ENCODE assay signal across 9 cellular contexts in genomic region chr11:79436911-79437273, GRCh38.
A peak's percentile ranks its signal among the peaks of the same experiment; 100 is the strongest.
DNase-seq lines count a peak whose midpoint lies in the region; ATAC-seq, FAIRE-seq and TF ChIP-seq lines count a peak whose summit lies in the region.
"Had no signal": no experiment of that assay in that cellular context is flagged by ENCODE, and none has a peak within 500 bp of the region (broad histone marks: within the 10 kb centered on the region; RNA-seq: fewer than 3 reads in every experiment).

No MANE protein-coding gene starts in this region.

- no peaks in the 10 kb centered on the region for H3K36me3 Mint-ChIP-seq in stimulated activated naive B cell treated with anti-CD40 and anti-IgM and Interleukin-4, amounts not matched to agents 10 μg/mL and 1 μg/mL and 100 μg/mL, for 72 hours

- no peak for TF ChIP-seq CTCF in astrocyte of the cerebellum (IDR thresholded peaks at IDR 0.05; ENCODE audit: low read depth, low read length, missing control alignments)

- in situ Hi-C loops in astrocyte of the cerebellum (cut with HindIII; ENCODE audit: low sequenced_read_pairs) = no loop called here

- peak overlapping the region; percentile 43 to 81 for H3K4me3 Mint-ChIP-seq in stimulated activated naive B cell treated with anti-CD40 and anti-IgM and Interleukin-4, amounts not matched to agents 10 μg/mL and 1 μg/mL and 100 μg/mL, for 72 hours

- peaks cover 25 to 32% of the 10 kb centered on the region in 2 donors for H3K4me1 Mint-ChIP-seq in stimulated activated naive B cell treated with anti-CD40 and anti-IgM and Interleukin-4, amounts not matched to agents 10 μg/mL and 1 μg/mL and 100 μg/mL, for 72 hours

- H3K4me3 ChIP-seq in astrocyte of the cerebellum (ENCODE audit: low read depth, low read length) (peak overlapping the region; percentile 83), iPS-18c (ENCODE audit: insufficient read depth, low read depth, low read length) (peak overlapping the region; percentile 77)

- ATAC-seq in stimulated activated naive B cell treated with anti-CD40 and anti-IgM and Interleukin-4, amounts not matched to agents 10 μg/mL and 1 μg/mL and 100 μg/mL, for 72 hours (replicated peaks) = no peak

- DNase-seq in HTR-8/SVneo (ENCODE audit: insufficient read length, low spot score) (no peak), astrocyte of the cerebellum (ENCODE audit: low read depth) (no peak), HUDEP-2 (lab: John Stamatoyannopoulos, UW; ENCODE audit: unreplicated experiment in 76 of 76) (no peak), dedifferentiated amniotic fluid mesenchymal stem cell (ENCODE audit: extremely low spot score) (no peak), RPMI8226 (no peak)
- DNase-seq in stimulated activated naive B cell treated with anti-CD40 and anti-IgM and Interleukin-4, amounts not matched to agents 10 μg/mL and 1 μg/mL and 100 μg/mL, for 72 hours = no peak
- no peak for DNase-seq in effector CD8-positive, alpha-beta T cell (lab: John Stamatoyannopoulos, UW)
- DNase-seq: activated effector memory CD4-positive, alpha-beta T cell treated with anti-CD3 and anti-CD28 coated beads, Interleukin-2, amount 50 U/mL, for 16 hours had no signal

- peaks cover 0 to 3% of the 10 kb centered on the region in 2 donors for H3K9me3 Mint-ChIP-seq in stimulated activated naive B cell treated with anti-CD40 and anti-IgM and Interleukin-4, amounts not matched to agents 10 μg/mL and 1 μg/mL and 100 μg/mL, for 72 hours

- peaks cover 47 to 76% of the 10 kb centered on the region in 2 donors for H3K27me3 Mint-ChIP-seq in stimulated activated naive B cell treated with anti-CD40 and anti-IgM and Interleukin-4, amounts not matched to agents 10 μg/mL and 1 μg/mL and 100 μg/mL, for 72 hours

- no peaks in the 10 kb centered on the region for H3K9me3 ChIP-seq in iPS-18c (ENCODE audit: control insufficient read depth, insufficient read depth, low read length)

- H3K27ac Mint-ChIP-seq in stimulated activated naive B cell treated with anti-CD40 and anti-IgM and Interleukin-4, amounts not matched to agents 10 μg/mL and 1 μg/mL and 100 μg/mL, for 72 hours = peak overlapping the region; percentile 31

- peak; percentile 4 for FAIRE-seq in HTR-8/SVneo (lab: Jason Lieb, UNC)
